17 cellular contexts compared by ENCODE assay signal in genomic region chr21:34077888-34078287, GRCh38. TPM values are rescaled to one million over a fixed set of nuclear protein-coding genes. Genes with fewer than 3 reads are reported as not detected.
DNase-seq lines count a peak whose midpoint lies in the region; ATAC-seq and TF ChIP-seq lines count a peak whose summit lies in the region.
"Had no signal": no experiment of that assay in that cellular context is flagged by ENCODE, and none has a peak within 500 bp of the region (broad histone marks: within the 10 kb centered on the region; RNA-seq: fewer than 3 reads in every experiment).

No MANE protein-coding gene starts in this region.

- H3K27ac Mint-ChIP-seq in CD8-positive, alpha-beta memory T cell, result peak overlapping the region in 6 of 8 donors; percentile 11 to 54 (median 28)
- no peak overlapping the region for H3K27ac Mint-ChIP-seq in neural crest cell (ENCODE audit: unreplicated experiment)

- intact Hi-C loops in body of pancreas (cut with DNase I), result no loop called here

- peaks cover 81% of the 10 kb centered on the region for H3K4me1 ChIP-seq in CD8-positive, alpha-beta memory T cell (ENCODE audit: insufficient read depth, low read length)
- peaks cover 62% of the 10 kb centered on the region for H3K4me1 ChIP-seq in adipocyte (ENCODE audit: control insufficient read depth, insufficient read depth, low read length)
- peaks cover 52% of the 10 kb centered on the region for H3K4me1 ChIP-seq in body of pancreas

- no peak for ATAC-seq in body of pancreas
- ATAC-seq: heart left ventricle, left cardiac atrium, Panc1 had no signal

- peaks cover 0 to 3% of the 10 kb centered on the region in 2 donors for H3K27me3 Mint-ChIP-seq in CD8-positive, alpha-beta memory T cell
- H3K27me3 Mint-ChIP-seq in neural crest cell (ENCODE audit: low read depth), result no peaks in the 10 kb centered on the region

- TF ChIP-seq CTCF in neural crest cell (conservative IDR thresholded peaks at IDR 0.05) (no peak), body of pancreas (IDR thresholded peaks at IDR 0.05) (no peak)

- POLR2A ChIA-PET in CD8-positive, alpha-beta memory T cell (lab: Charles Lee), result no interaction called here

- no peaks in the 10 kb centered on the region for H3K36me3 ChIP-seq in CD8-positive, alpha-beta memory T cell (ENCODE audit: insufficient read depth, low read length)
- H3K36me3 ChIP-seq in adipocyte (ENCODE audit: control insufficient read depth, insufficient read depth, low read length, severe bottlenecking) (peaks cover 4% of the 10 kb centered on the region), body of pancreas (replicated peaks in 1 of 2; ENCODE audit: insufficient read depth in 1 of 2, low read depth in 2 of 2) (no peaks in the 10 kb centered on the region)
- H3K36me3 ChIP-seq: colonic mucosa, esophagus muscularis mucosa, right atrium auricular region had no signal

- CTCF ChIA-PET in CD8-positive, alpha-beta memory T cell (lab: Charles Lee), result interaction anchor here (0.9 to 6.5 kb wide), 3 partner anchors 19 to 270 kb away, joined by 3 to 43 read pairs (median 3); no protein-coding TSS in a partner anchor

- peak overlapping the region; percentile 4 to 74 (median 42) for H3K4me3 Mint-ChIP-seq in CD8-positive, alpha-beta memory T cell
- peak overlapping the region; percentile 35 for H3K4me3 Mint-ChIP-seq in neural crest cell

- no peak for DNase-seq in CD8-positive, alpha-beta memory T cell
- peak; percentile 37 for DNase-seq in M059J (ENCODE audit: low read depth)
- no peak for DNase-seq in adipocyte (ENCODE audit: low read depth)
- DNase-seq in neural crest cell (ENCODE audit: low read depth, low spot score), result no peak
- DNase-seq in hippocampal formation (lab: John Stamatoyannopoulos, UW), result no peak
- no peak for DNase-seq in body of pancreas
- DNase-seq in Kasumi-1 (lab: John Stamatoyannopoulos, UW), result no peak
- DNase-seq: activated CD4-positive, alpha-beta T cell treated with anti-CD3 and anti-CD28 coated beads, Interleukin-2, amount 50 U/mL, for 4 hours; colonic mucosa; heart left ventricle; left cardiac atrium; NCI-H1105 treated with DMSO at 0.1 percent for 48 hours; NCI-H446; stimulated activated CD4-positive, alpha-beta T cell treated with anti-CD3 and anti-CD28 coated beads, Interleukin-4, amount 100 ng/mL, for 1 hour had no signal

- no peak for TF ChIP-seq POLR2A in body of pancreas (IDR thresholded peaks at IDR 0.05)

- H3K9ac ChIP-seq in adipocyte (ENCODE audit: low read length), result no peak overlapping the region

- no peak overlapping the region for H3K27ac ChIP-seq in CD8-positive, alpha-beta memory T cell (ENCODE audit: low read depth, low read length)
- no peak overlapping the region for H3K27ac ChIP-seq in body of pancreas
- H3K27ac ChIP-seq: esophagus muscularis mucosa had no signal

- H3K9me3 Mint-ChIP-seq in CD8-positive, alpha-beta memory T cell, result no peaks in the 10 kb centered on the region
- H3K9me3 Mint-ChIP-seq in neural crest cell, result no peaks in the 10 kb centered on the region

- no peaks in the 10 kb centered on the region for H3K27me3 ChIP-seq in CD8-positive, alpha-beta memory T cell (ENCODE audit: insufficient read depth, low read length, poor library complexity, severe bottlenecking)
- H3K27me3 ChIP-seq in adipocyte (replicated peaks; ENCODE audit: control insufficient read depth, insufficient read depth, low read length) (no peaks in the 10 kb centered on the region), body of pancreas (no peaks in the 10 kb centered on the region)
- H3K27me3 ChIP-seq: colonic mucosa, esophagus muscularis mucosa, heart left ventricle, right atrium auricular region had no signal

- no peaks in the 10 kb centered on the region for H3K9me3 ChIP-seq in CD8-positive, alpha-beta memory T cell (ENCODE audit: low read length)
- H3K9me3 ChIP-seq in adipocyte (ENCODE audit: control insufficient read depth, low read length) (no peaks in the 10 kb centered on the region), body of pancreas (no peaks in the 10 kb centered on the region)
- H3K9me3 ChIP-seq: colonic mucosa, esophagus muscularis mucosa, heart left ventricle, right atrium auricular region had no signal

- no peak overlapping the region for H3K4me3 ChIP-seq in CD8-positive, alpha-beta memory T cell (ENCODE audit: low read length)
- H3K4me3 ChIP-seq in adipocyte (ENCODE audit: low read length) (peak overlapping the region; percentile 11), body of pancreas (no peak overlapping the region)
- H3K4me3 ChIP-seq: colonic mucosa, heart left ventricle, right atrium auricular region had no signal

- 77 to 91% methylated on average over 1 of the region's 1 CpG for WGBS in body of pancreas, 2 donors

- H3K36me3 Mint-ChIP-seq in CD8-positive, alpha-beta memory T cell, result peaks cover 0 to 53% (median 6%) of the 10 kb centered on the region in 3 donors
- H3K36me3 Mint-ChIP-seq in neural crest cell (ENCODE audit: low read depth), result peaks cover 8% of the 10 kb centered on the region

- H3K4me1 Mint-ChIP-seq in CD8-positive, alpha-beta memory T cell, result peaks cover 0 to 88% (median 81%) of the 10 kb centered on the region in 3 donors
- peaks cover 52% of the 10 kb centered on the region for H3K4me1 Mint-ChIP-seq in neural crest cell

RNA-seq across cellular contexts. Expression of gene MRPS6, which starts 4.5 kb away (rescaled TPM):
- 100 to 1,000 TPM; 134 to 136 TPM for total RNA-seq in CD8-positive, alpha-beta memory T cell
- polyA plus RNA-seq in CD8-positive, alpha-beta memory T cell, result 163 TPM
- total RNA-seq in M059J (2014; rRNA removed; shearing (Covaris generic)), result 46.3 and 72.1 TPM in 2 replicates
- total RNA-seq in neural crest cell, result 91.4 and 94.1 TPM in 2 replicates
- total RNA-seq in body of pancreas, result 10 to 100 TPM in 1 of 2 donors, 1 to 10 TPM in 1; 2.3 to 15.8 TPM

RNA-seq across cellular contexts. Expression of gene SLC5A3, which starts 4.5 kb away (rescaled TPM):
- 10 to 100 TPM; 23.2 to 23.8 TPM for total RNA-seq in CD8-positive, alpha-beta memory T cell
- 1.4 TPM for polyA plus RNA-seq in CD8-positive, alpha-beta memory T cell
- 21.8 and 33.2 TPM in 2 replicates for total RNA-seq in M059J (2014; rRNA removed; shearing (Covaris generic))
- total RNA-seq in neural crest cell (19.6 and 20.4 TPM in 2 replicates), body of pancreas (1 to 10 TPM; 7.3 to 7.8 TPM)
